In genomic region chr1:42822833-42823392, GRCh38 we compare ENCODE assay signal across 1 cellular context.
A peak's percentile ranks its signal among the peaks of the same experiment; 100 is the strongest.
TF ChIP-seq lines count a peak whose summit lies in the region.

No MANE protein-coding gene starts in this region.

TF ChIP-seq in IMR-90, 13 proteins besides CTCF, POLR2A, EP300 and RAD21 (continued from another document):
- TF ChIP-seq FOS (IDR thresholded peaks at IDR 0.05; ENCODE audit: low read depth, low read length) (no peak), MXI1 (IDR thresholded peaks at IDR 0.05; ENCODE audit: borderline replicate concordance, low read depth, low read length) (no peak), CEBPB (IDR thresholded peaks at IDR 0.05; ENCODE audit: low read depth, low read length) (no peak), RFX5 (IDR thresholded peaks at IDR 0.05; ENCODE audit: low read depth, low read length) (no peak), MAFK (IDR thresholded peaks at IDR 0.05; ENCODE audit: low read depth, low read length) (peak; percentile 86), BHLHE40 (IDR thresholded peaks at IDR 0.05; ENCODE audit: low read depth, low read length) (no peak)
